Comparison of ENCODE assay signal across 19 cellular contexts in the genomic region with DNA sequence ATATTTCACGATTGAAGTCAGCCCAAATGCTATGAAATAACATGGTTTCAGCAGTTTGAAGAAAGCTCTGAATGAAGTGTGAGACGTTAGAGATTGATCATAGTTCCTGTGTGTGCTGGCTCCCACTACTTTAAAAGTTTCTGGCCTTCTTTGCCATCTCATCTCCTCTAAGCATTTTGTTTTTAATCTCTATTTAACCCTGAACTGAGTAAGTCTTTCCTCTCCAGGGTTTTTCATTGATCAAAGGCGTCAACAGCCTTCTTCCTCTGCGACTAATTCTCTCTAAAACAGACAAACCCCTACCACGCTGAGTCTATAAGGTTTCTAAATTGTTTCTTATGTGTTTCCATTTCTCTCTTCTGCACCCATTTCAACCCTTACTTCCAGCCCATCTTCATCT.
A peak's percentile ranks its signal among the peaks of the same experiment; 100 is the strongest.
DNase-seq lines count a peak whose midpoint lies in the region; ATAC-seq and TF ChIP-seq lines count a peak whose summit lies in the region.
"Had no signal": no experiment of that assay in that cellular context is flagged by ENCODE, and none has a peak within 500 bp of the region (broad histone marks: within the 10 kb centered on the region; RNA-seq: fewer than 3 reads in every experiment).

No MANE protein-coding gene starts in this region.

- CTCF ChIA-PET in activated naive CD4-positive, alpha-beta T cell treated with anti-CD3 and anti-CD28 coated beads, Interleukin-2, amount 10 ng/mL, durations not matched to agents 7 days and 5 days (lab: Charles Lee) = no interaction called here

- H3K4me3 Mint-ChIP-seq in activated naive CD4-positive, alpha-beta T cell treated with anti-CD3 and anti-CD28 coated beads, Interleukin-2, amount 10 ng/mL, durations not matched to agents 7 days and 5 days = peak overlapping the region; percentile 6
- H3K4me3 Mint-ChIP-seq in activated T-helper 1 cell treated with anti-CD3 and anti-CD28 coated beads, Interleukin-12 subunit alpha, Interleukin-12 subunit beta, Interleukin-2, Interleukin-4 antibody, amounts not matched to agents 30 ng/mL and 10 ng/mL and 1 ng/mL, durations not matched to agents 14 hours and 24 hours and 36 hours = peak overlapping the region; percentile 1

- H2AFZ ChIP-seq in osteoblast (ENCODE audit: low read length) (no peak overlapping the region), hepatocyte (no peak overlapping the region)

- peaks cover 28% of the 10 kb centered on the region for H3K9me3 Mint-ChIP-seq in activated naive CD4-positive, alpha-beta T cell treated with anti-CD3 and anti-CD28 coated beads, Interleukin-2, amount 10 ng/mL, durations not matched to agents 7 days and 5 days
- peaks cover 21% of the 10 kb centered on the region for H3K9me3 Mint-ChIP-seq in activated T-helper 1 cell treated with anti-CD3 and anti-CD28 coated beads, Interleukin-12 subunit alpha, Interleukin-12 subunit beta, Interleukin-2, Interleukin-4 antibody, amounts not matched to agents 30 ng/mL and 10 ng/mL and 1 ng/mL, durations not matched to agents 14 hours and 24 hours and 36 hours

- H3K9me3 ChIP-seq in left lung (no peaks in the 10 kb centered on the region), osteoblast (ENCODE audit: low read depth, low read length) (no peaks in the 10 kb centered on the region), hepatocyte (ENCODE audit: low read depth) (no peaks in the 10 kb centered on the region)
- H3K9me3 ChIP-seq: Caco-2, right atrium auricular region, vagina had no signal

- H3K27ac Mint-ChIP-seq in activated naive CD4-positive, alpha-beta T cell treated with anti-CD3 and anti-CD28 coated beads, Interleukin-2, amount 10 ng/mL, durations not matched to agents 7 days and 5 days = peak overlapping the region; percentile 95
- H3K27ac Mint-ChIP-seq in activated T-helper 1 cell treated with anti-CD3 and anti-CD28 coated beads, Interleukin-12 subunit alpha, Interleukin-12 subunit beta, Interleukin-2, Interleukin-4 antibody, amounts not matched to agents 30 ng/mL and 10 ng/mL and 1 ng/mL, durations not matched to agents 14 hours and 24 hours and 36 hours = peak overlapping the region; percentile 59

- no peaks in the 10 kb centered on the region for H4K20me1 ChIP-seq in osteoblast (ENCODE audit: insufficient read depth, low read length)
- no peaks in the 10 kb centered on the region for H4K20me1 ChIP-seq in hepatocyte (ENCODE audit: insufficient read depth, poor library complexity, severe bottlenecking)

- H3K4me3 ChIP-seq in left lung (no peak overlapping the region), osteoblast (ENCODE audit: insufficient read depth, low read length) (no peak overlapping the region), hepatocyte (no peak overlapping the region)
- H3K4me3 ChIP-seq: right atrium auricular region, SK-N-MC, vagina had no signal

- H3K27me3 Mint-ChIP-seq in activated naive CD4-positive, alpha-beta T cell treated with anti-CD3 and anti-CD28 coated beads, Interleukin-2, amount 10 ng/mL, durations not matched to agents 7 days and 5 days = no peaks in the 10 kb centered on the region
- H3K27me3 Mint-ChIP-seq in activated T-helper 1 cell treated with anti-CD3 and anti-CD28 coated beads, Interleukin-12 subunit alpha, Interleukin-12 subunit beta, Interleukin-2, Interleukin-4 antibody, amounts not matched to agents 30 ng/mL and 10 ng/mL and 1 ng/mL, durations not matched to agents 14 hours and 24 hours and 36 hours (ENCODE audit: insufficient read depth) = no peaks in the 10 kb centered on the region

- no peak for TF ChIP-seq CTCF in left lung (IDR thresholded peaks at IDR 0.05)
- no peak for TF ChIP-seq CTCF in osteoblast (IDR thresholded peaks at IDR 0.05; ENCODE audit: extremely low read depth, low read depth, low read length)
- TF ChIP-seq CTCF in hepatocyte (IDR thresholded peaks at IDR 0.05; ENCODE audit: poor library complexity) = no peak

- H3K36me3 ChIP-seq in left lung = no peaks in the 10 kb centered on the region
- no peaks in the 10 kb centered on the region for H3K36me3 ChIP-seq in osteoblast (ENCODE audit: insufficient read depth, low read length)
- no peaks in the 10 kb centered on the region for H3K36me3 ChIP-seq in hepatocyte (replicated peaks; ENCODE audit: insufficient read depth, low read depth)
- H3K36me3 ChIP-seq: right atrium auricular region, vagina had no signal

- ATAC-seq in left lung (peak; percentile 20), HG02588 (IDR thresholded peaks at IDR 0.05; ENCODE audit: unreplicated experiment) (no peak)
- ATAC-seq: PC-3 had no signal

- peaks cover 50% of the 10 kb centered on the region for H3K4me1 Mint-ChIP-seq in activated naive CD4-positive, alpha-beta T cell treated with anti-CD3 and anti-CD28 coated beads, Interleukin-2, amount 10 ng/mL, durations not matched to agents 7 days and 5 days
- H3K4me1 Mint-ChIP-seq in activated T-helper 1 cell treated with anti-CD3 and anti-CD28 coated beads, Interleukin-12 subunit alpha, Interleukin-12 subunit beta, Interleukin-2, Interleukin-4 antibody, amounts not matched to agents 30 ng/mL and 10 ng/mL and 1 ng/mL, durations not matched to agents 14 hours and 24 hours and 36 hours (ENCODE audit: low read depth) = peaks cover 58% of the 10 kb centered on the region

- H3K79me2 ChIP-seq in osteoblast (ENCODE audit: insufficient read depth, low read length) (no peaks in the 10 kb centered on the region), hepatocyte (no peaks in the 10 kb centered on the region)

- H3K4me1 ChIP-seq in left lung (peaks cover 0 to 13% of the 10 kb centered on the region in 2 donors), osteoblast (ENCODE audit: insufficient read depth, low read length) (peaks cover 8% of the 10 kb centered on the region), hepatocyte (ENCODE audit: insufficient read depth) (peaks cover 5% of the 10 kb centered on the region)

- H3K4me2 ChIP-seq in osteoblast (ENCODE audit: insufficient read depth, low read length) (no peak overlapping the region), hepatocyte (no peak overlapping the region)

- no peaks in the 10 kb centered on the region for H3K9me2 ChIP-seq in hepatocyte (replicated peaks; ENCODE audit: insufficient read depth)

- intact Hi-C loops in activated T-helper 1 cell treated with anti-CD3 and anti-CD28 coated beads, Interleukin-12 subunit alpha, Interleukin-12 subunit beta, Interleukin-2, Interleukin-4 antibody, amounts not matched to agents 30 ng/mL and 10 ng/mL and 1 ng/mL, durations not matched to agents 14 hours and 24 hours and 36 hours (cut with micrococcal nuclease) = loop anchor here (1.0 to 2.0 kb wide), 6 partner anchors 45 to 877 kb away; no protein-coding TSS in a partner anchor
- intact Hi-C loops in left lung (cut with DNase I) = no loop called here

- H3K27ac ChIP-seq in left lung (peak overlapping the region in 1 of 2 donors; percentile 14), osteoblast (ENCODE audit: low read depth, low read length) (no peak overlapping the region), hepatocyte (no peak overlapping the region)
- H3K27ac ChIP-seq: right atrium auricular region, SK-N-MC, vagina had no signal

- no peak for DNase-seq in activated naive CD4-positive, alpha-beta T cell treated with anti-CD3 and anti-CD28 coated beads, Interleukin-2, amount 10 ng/mL, durations not matched to agents 7 days and 5 days
- no peak for DNase-seq in activated naive CD4-positive, alpha-beta T cell (lab: John Stamatoyannopoulos, UW)
- no peak for DNase-seq in activated T-helper 1 cell treated with anti-CD3 and anti-CD28 coated beads, Interleukin-12 subunit alpha, Interleukin-12 subunit beta, Interleukin-2, Interleukin-4 antibody, amounts not matched to agents 30 ng/mL and 10 ng/mL and 1 ng/mL, durations not matched to agents 14 hours and 24 hours and 36 hours (ENCODE audit: low spot score)
- no peak for DNase-seq in left lung
- DNase-seq in osteoblast (ENCODE audit: insufficient read length, low spot score, missing footprints) = no peak
- no peak for DNase-seq in hepatocyte (ENCODE audit: low spot score)
- DNase-seq in amygdala (lab: John Stamatoyannopoulos, UW) = no peak
- DNase-seq: Caco-2; caudate nucleus; effector CD4-positive, alpha-beta T cell; mesenchymal stem cell; NCI-H1417 treated with DMSO at 0.1 percent for 48 hours; NCI-H2171; nucleus accumbens; PC-3 had no signal

- no peaks in the 10 kb centered on the region for H3K27me3 ChIP-seq in left lung
- H3K27me3 ChIP-seq in osteoblast (ENCODE audit: insufficient read depth, low read length) = no peaks in the 10 kb centered on the region
- no peaks in the 10 kb centered on the region for H3K27me3 ChIP-seq in hepatocyte
- H3K27me3 ChIP-seq: right atrium auricular region, vagina had no signal

- H3K36me3 Mint-ChIP-seq in activated naive CD4-positive, alpha-beta T cell treated with anti-CD3 and anti-CD28 coated beads, Interleukin-2, amount 10 ng/mL, durations not matched to agents 7 days and 5 days = peaks cover 35% of the 10 kb centered on the region
- H3K36me3 Mint-ChIP-seq in activated T-helper 1 cell treated with anti-CD3 and anti-CD28 coated beads, Interleukin-12 subunit alpha, Interleukin-12 subunit beta, Interleukin-2, Interleukin-4 antibody, amounts not matched to agents 30 ng/mL and 10 ng/mL and 1 ng/mL, durations not matched to agents 14 hours and 24 hours and 36 hours (ENCODE audit: low read depth) = peaks cover 23% of the 10 kb centered on the region

- WGBS in hepatocyte (ENCODE audit: low lambda C conversion rate, missing lambda C conversion rate) = 45% methylated on average over 5 of the region's 5 CpGs
